9 cellular contexts compared by ENCODE assay signal in genomic region chr4:70895846-70896435, GRCh38. TPM values are rescaled to one million over a fixed set of nuclear protein-coding genes. Genes with fewer than 3 reads are reported as not detected.
DNase-seq lines count a peak whose midpoint lies in the region; ATAC-seq and TF ChIP-seq lines count a peak whose summit lies in the region.
"Had no signal": no experiment of that assay in that cellular context is flagged by ENCODE, and none has a peak within 500 bp of the region (broad histone marks: within the 10 kb centered on the region; RNA-seq: fewer than 3 reads in every experiment).

No MANE protein-coding gene starts in this region.

- dilution Hi-C loops in IMR-90 (cut with HindIII; ENCODE audit: low sequenced_read_pairs, unreplicated experiment), result no loop called here

- H3K36me3 ChIP-seq in IMR-90 (ENCODE audit: control insufficient read depth, insufficient read depth, low read length) (no peaks in the 10 kb centered on the region), left ventricle myocardium inferior (no peaks in the 10 kb centered on the region)

- H3K4me1 ChIP-seq in IMR-90 (ENCODE audit: control insufficient read depth, insufficient read depth, low read length), result no peaks in the 10 kb centered on the region
- H3K4me1 ChIP-seq in left ventricle myocardium inferior, result peaks cover 19% of the 10 kb centered on the region

- H3K9me3 Mint-ChIP-seq in stimulated activated naive B cell treated with anti-CD40 and anti-IgM and Interleukin-4, amounts not matched to agents 10 μg/mL and 1 μg/mL and 100 μg/mL, for 72 hours, result no peaks in the 10 kb centered on the region
- H3K9me3 Mint-ChIP-seq in activated T-cell treated with anti-CD3 and anti-CD28 coated beads, Interleukin-2, amount 50 U/mL, for 24 hours, result no peaks in the 10 kb centered on the region
- H3K9me3 Mint-ChIP-seq: IgD-negative memory B cell had no signal

- peaks cover 4 to 16% of the 10 kb centered on the region in 2 donors for H3K4me1 Mint-ChIP-seq in stimulated activated naive B cell treated with anti-CD40 and anti-IgM and Interleukin-4, amounts not matched to agents 10 μg/mL and 1 μg/mL and 100 μg/mL, for 72 hours
- no peaks in the 10 kb centered on the region for H3K4me1 Mint-ChIP-seq in activated T-cell treated with anti-CD3 and anti-CD28 coated beads, Interleukin-2, amount 50 U/mL, for 24 hours (ENCODE audit: low read depth)
- H3K4me1 Mint-ChIP-seq: IgD-negative memory B cell had no signal

- H4K20me1 ChIP-seq in IMR-90 (ENCODE audit: insufficient read depth, low read length), result no peaks in the 10 kb centered on the region

- ATAC-seq in GM21447 (IDR thresholded peaks at IDR 0.05; ENCODE audit: unreplicated experiment) (peak; percentile 66), IMR-90 (ENCODE audit: low read depth) (peak; percentile 35)
- peak; percentile 65 to 79 for ATAC-seq in stimulated activated naive B cell treated with anti-CD40 and anti-IgM and Interleukin-4, amounts not matched to agents 10 μg/mL and 1 μg/mL and 100 μg/mL, for 72 hours (replicated peaks)

- 17% methylated on average over 1 of the region's 5 CpGs; no CpG with 5 or more reads in 1 of the 2 experiments for WGBS in IMR-90 (ENCODE audit: extremely low coverage in 2 of 2, insufficient read length in 1 of 2), 2 experiments

- H3K18ac ChIP-seq in IMR-90 (ENCODE audit: low read depth, low read length), result no peak overlapping the region

- H4K8ac ChIP-seq in IMR-90 (ENCODE audit: low read depth in 2 of 2, low read length in 2 of 2), result no peak overlapping the region

- peaks cover 0 to 1% of the 10 kb centered on the region in 2 donors for H3K36me3 Mint-ChIP-seq in stimulated activated naive B cell treated with anti-CD40 and anti-IgM and Interleukin-4, amounts not matched to agents 10 μg/mL and 1 μg/mL and 100 μg/mL, for 72 hours
- H3K36me3 Mint-ChIP-seq in activated T-cell treated with anti-CD3 and anti-CD28 coated beads, Interleukin-2, amount 50 U/mL, for 24 hours (ENCODE audit: low read depth), result no peaks in the 10 kb centered on the region
- H3K36me3 Mint-ChIP-seq: IgD-negative memory B cell had no signal

- no peaks in the 10 kb centered on the region for H3K27me3 ChIP-seq in IMR-90 (ENCODE audit: control insufficient read depth, insufficient read depth, low read length)
- no peaks in the 10 kb centered on the region for H3K27me3 ChIP-seq in left ventricle myocardium inferior (ENCODE audit: low read depth)

- H3K9me1 ChIP-seq in IMR-90 (ENCODE audit: insufficient read depth, low read length), result no peaks in the 10 kb centered on the region

- H2AK5ac ChIP-seq in IMR-90 (ENCODE audit: low read depth, low read length), result no peak overlapping the region

- TF ChIP-seq POLR2A in IMR-90 (IDR thresholded peaks at IDR 0.05; ENCODE audit: low read depth, low read length), result no peak

- no peak overlapping the region for H2BK20ac ChIP-seq in IMR-90 (ENCODE audit: low read depth, low read length)

- H3K27ac ChIP-seq in IMR-90 (ENCODE audit: insufficient read depth, low read length) (no peak overlapping the region), left ventricle myocardium inferior (replicated peaks) (peak overlapping the region; percentile 80)

- H3K4me3 ChIP-seq in IMR-90 (ENCODE audit: insufficient read depth, low read depth, low read length) (no peak overlapping the region), left ventricle myocardium inferior (no peak overlapping the region)

- no peak overlapping the region for H2BK120ac ChIP-seq in IMR-90 (ENCODE audit: low read depth, low read length)

- H3K27ac Mint-ChIP-seq in stimulated activated naive B cell treated with anti-CD40 and anti-IgM and Interleukin-4, amounts not matched to agents 10 μg/mL and 1 μg/mL and 100 μg/mL, for 72 hours, result no peak overlapping the region
- no peak overlapping the region for H3K27ac Mint-ChIP-seq in activated T-cell treated with anti-CD3 and anti-CD28 coated beads, Interleukin-2, amount 50 U/mL, for 24 hours
- H3K27ac Mint-ChIP-seq: IgD-negative memory B cell had no signal

- in situ Hi-C loops in IMR-90 (cut with MboI; ENCODE audit: low sequenced_read_pairs), result loop anchor here (25.0 kb wide), 2 partner anchors 666 to 816 kb away; no protein-coding TSS in a partner anchor

- H3K9ac ChIP-seq in IMR-90 (ENCODE audit: low read depth, low read length), result no peak overlapping the region

- no peak overlapping the region; the same call in 1 of the 2 replicates for H3K23ac ChIP-seq in IMR-90 (ENCODE audit: low read depth, low read length)

- H2AK9ac ChIP-seq in IMR-90 (replicated peaks; ENCODE audit: low read depth, low read length, poor library complexity), result no peak overlapping the region

- no peaks in the 10 kb centered on the region for H3K27me3 Mint-ChIP-seq in stimulated activated naive B cell treated with anti-CD40 and anti-IgM and Interleukin-4, amounts not matched to agents 10 μg/mL and 1 μg/mL and 100 μg/mL, for 72 hours
- H3K27me3 Mint-ChIP-seq in activated T-cell treated with anti-CD3 and anti-CD28 coated beads, Interleukin-2, amount 50 U/mL, for 24 hours, result no peaks in the 10 kb centered on the region
- H3K27me3 Mint-ChIP-seq: IgD-negative memory B cell had no signal

- H3K4me3 Mint-ChIP-seq in stimulated activated naive B cell treated with anti-CD40 and anti-IgM and Interleukin-4, amounts not matched to agents 10 μg/mL and 1 μg/mL and 100 μg/mL, for 72 hours, result no peak overlapping the region
- H3K4me3 Mint-ChIP-seq in activated T-cell treated with anti-CD3 and anti-CD28 coated beads, Interleukin-2, amount 50 U/mL, for 24 hours, result no peak overlapping the region
- H3K4me3 Mint-ChIP-seq: IgD-negative memory B cell had no signal

- no peak for TF ChIP-seq RAD21 in IMR-90 (IDR thresholded peaks at IDR 0.05; ENCODE audit: low read length)

- no peak overlapping the region for H4K91ac ChIP-seq in IMR-90 (ENCODE audit: insufficient read depth, low read depth, low read length)

- CTCF ChIA-PET in IMR-90 (lab: Yijun Ruan, JAX), result interaction anchor here (0.6 kb wide), 1 partner anchor 20 kb away, joined by 3 read pairs; no protein-coding TSS in a partner anchor

- BruUV-seq in IMR-90 (replicated peaks; lab: Mats Ljungman, UMichigan), result no TSS peak

- DNase-seq in IMR-90, result no peak
- DNase-seq in left ventricle myocardium inferior, result no peak
- no peak for DNase-seq in stimulated activated naive B cell treated with anti-CD40 and anti-IgM and Interleukin-4, amounts not matched to agents 10 μg/mL and 1 μg/mL and 100 μg/mL, for 72 hours
- no peak for DNase-seq in NCI-H1930 (lab: John Stamatoyannopoulos, UW)
- DNase-seq in activated T-cell treated with anti-CD3 and anti-CD28 coated beads, Interleukin-2, amount 50 U/mL, for 24 hours, result no peak
- DNase-seq in NCI-H2029 treated with DMSO at 0.1 percent for 48 hours (lab: John Stamatoyannopoulos, UW), result no peak
- DNase-seq: PC-3 had no signal

- intact Hi-C loops in IMR-90 (cut with micrococcal nuclease) (no loop called here), left ventricle myocardium inferior (cut with micrococcal nuclease) (no loop called here)

- H3K56ac ChIP-seq in IMR-90 (ENCODE audit: extremely low read depth, insufficient read depth, low read length), result no peak overlapping the region

- H3K9me3 ChIP-seq in IMR-90 (ENCODE audit: control insufficient read depth, insufficient read depth, low read length) (no peaks in the 10 kb centered on the region), left ventricle myocardium inferior (replicated peaks) (no peaks in the 10 kb centered on the region)

- TF ChIP-seq CTCF in IMR-90 (conservative IDR thresholded peaks at IDR 0.05; ENCODE audit: low read depth, low read length), result no peak
- no peak for TF ChIP-seq CTCF in left ventricle myocardium inferior (IDR thresholded peaks at IDR 0.05; ENCODE audit: borderline replicate concordance)

- no peak overlapping the region for H2BK5ac ChIP-seq in IMR-90 (ENCODE audit: low read depth, low read length, poor library complexity, severe bottlenecking)

- no peak overlapping the region for H2AFZ ChIP-seq in IMR-90 (replicated peaks; ENCODE audit: low read length, poor library complexity)

- no peak overlapping the region for H4K5ac ChIP-seq in IMR-90 (ENCODE audit: low read depth, low read length)

- no peak overlapping the region for H3K4me2 ChIP-seq in IMR-90 (ENCODE audit: low read depth, low read length)

- POLR2A ChIA-PET in IMR-90 (lab: Charles Lee; ENCODE audit: unreplicated experiment), result no interaction called here

- no peak overlapping the region for H3K14ac ChIP-seq in IMR-90 (replicated peaks; ENCODE audit: low read depth, low read length)

- H3K79me1 ChIP-seq in IMR-90 (ENCODE audit: low read depth in 1 of 2, low read length in 2 of 2), result no peaks in the 10 kb centered on the region

- no peak overlapping the region for H2BK15ac ChIP-seq in IMR-90 (ENCODE audit: low read depth, low read length)

- H3K4ac ChIP-seq in IMR-90 (ENCODE audit: low read depth, low read length), result no peak overlapping the region

TF ChIP-seq in IMR-90, 13 proteins besides CTCF, POLR2A, EP300 and RAD21:
- no peak for TF ChIP-seq RCOR1 (IDR thresholded peaks at IDR 0.05; ENCODE audit: insufficient replicate concordance, low read length)
- no peak for TF ChIP-seq BHLHE40 (IDR thresholded peaks at IDR 0.05; ENCODE audit: low read depth, low read length)
- no peak for TF ChIP-seq CEBPB (IDR thresholded peaks at IDR 0.05; ENCODE audit: low read depth, low read length)
- no peak for TF ChIP-seq SMC3 (IDR thresholded peaks at IDR 0.05; ENCODE audit: low read depth, low read length)
- no peak for TF ChIP-seq NFE2L2 (IDR thresholded peaks at IDR 0.05; ENCODE audit: low read depth, low read length)
TF ChIP-seq in IMR-90: peak in this region for 0.

RNA-seq across cellular contexts. Expression of gene MOB1B, which starts 6.2 kb away (rescaled TPM):
- 5.7 and 15.0 TPM in 2 replicates for total RNA-seq in IMR-90 (2012; rRNA removed)
- polyA plus RNA-seq in IMR-90 (2012; rRNA removed), result 5.2 and 6.8 TPM in 2 replicates
- polyA plus RNA-seq in IMR-90 (2012; cell fraction: cytosol; rRNA removed), result 1.9 and 3.3 TPM in 2 replicates
- polyA plus RNA-seq in IMR-90 (2012; cell fraction: nucleus; rRNA removed; ENCODE audit: low replicate concordance), result 4.0 and 8.4 TPM in 2 replicates
- 18.3 TPM for total RNA-seq in left ventricle myocardium inferior

RNA-seq across cellular contexts. Expression of gene GRSF1, which starts 56.3 kb away (rescaled TPM):
- 67.7 and 107 TPM in 2 replicates for total RNA-seq in IMR-90 (2012; rRNA removed)
- 58.3 and 71.5 TPM in 2 replicates for polyA plus RNA-seq in IMR-90 (2012; rRNA removed)
- polyA plus RNA-seq in IMR-90 (2012; cell fraction: cytosol; rRNA removed), result 22.3 and 26.0 TPM in 2 replicates
- polyA plus RNA-seq in IMR-90 (2012; cell fraction: nucleus; rRNA removed; ENCODE audit: low replicate concordance), result 29.1 and 48.2 TPM in 2 replicates
- total RNA-seq in left ventricle myocardium inferior, result 108 TPM
